In genomic region chr2:129765326-129766158, GRCh38 we compare ENCODE assay signal across 1 cellular context.
TF ChIP-seq lines count a peak whose summit lies in the region.

No MANE protein-coding gene starts in this region.

TF ChIP-seq in H1, 55 proteins besides CTCF, POLR2A, EP300 and RAD21:
- TF ChIP-seq SAP30 (IDR thresholded peaks at IDR 0.05; ENCODE audit: insufficient read depth, insufficient replicate concordance, low read length) (no peak), SIRT6 (IDR thresholded peaks at IDR 0.05; ENCODE audit: low read length) (no peak), CHD2 (IDR thresholded peaks at IDR 0.05; ENCODE audit: low read length) (no peak), BACH1 (IDR thresholded peaks at IDR 0.05; ENCODE audit: low read length) (no peak), TAF7 (optimal IDR thresholded peaks at IDR 0.05; ENCODE audit: borderline replicate concordance, low read depth, low read length) (no peak), NRF1 (IDR thresholded peaks at IDR 0.05; ENCODE audit: low read depth, low read length) (no peak), ZNF274 (IDR thresholded peaks at IDR 0.05; ENCODE audit: borderline replicate concordance, extremely low read depth, low read length) (no peak), HDAC6 (IDR thresholded peaks at IDR 0.05; ENCODE audit: low read depth, low read length) (no peak), POU5F1 (IDR thresholded peaks at IDR 0.05; ENCODE audit: low read depth, low read length) (no peak), BCL11A (IDR thresholded peaks at IDR 0.05; ENCODE audit: low read depth in 2 of 2, low read length in 2 of 2) (no peak), USF2 (IDR thresholded peaks at IDR 0.05; ENCODE audit: low read length) (no peak)
